18 cellular contexts compared by ENCODE assay signal in genomic region chr2:52539026-52539964, GRCh38.
DNase-seq lines count a peak whose midpoint lies in the region; FAIRE-seq and TF ChIP-seq lines count a peak whose summit lies in the region.
"Had no signal": no experiment of that assay in that cellular context is flagged by ENCODE, and none has a peak within 500 bp of the region (broad histone marks: within the 10 kb centered on the region; RNA-seq: fewer than 3 reads in every experiment).

No MANE protein-coding gene starts in this region.

- no peak for FAIRE-seq in small intestine (lab: Jason Lieb, UNC)
- FAIRE-seq: D721Med had no signal

- no peak overlapping the region for H2AFZ ChIP-seq in osteoblast (ENCODE audit: low read length)

- 76 to 89% (median 77%) methylated on average over 6 of the region's 6 CpGs for whole genome bisulfite sequencing in small intestine, 3 donors

- H3K27me3 ChIP-seq in SJSA1 (replicated peaks), result no peaks in the 10 kb centered on the region
- H3K27me3 ChIP-seq in osteoblast (ENCODE audit: insufficient read depth, low read length), result no peaks in the 10 kb centered on the region
- no peaks in the 10 kb centered on the region for H3K27me3 ChIP-seq in small intestine (ENCODE audit: control insufficient read depth in 2 of 2, insufficient read depth in 2 of 2, low read length in 2 of 2)
- H3K27me3 ChIP-seq: BE2C had no signal

- H3K36me3 ChIP-seq in SJSA1, result no peaks in the 10 kb centered on the region
- H3K36me3 ChIP-seq in osteoblast (ENCODE audit: insufficient read depth, low read length), result no peaks in the 10 kb centered on the region
- H3K36me3 ChIP-seq in small intestine (ENCODE audit: control insufficient read depth in 2 of 2, insufficient read depth in 2 of 2, low read length in 2 of 2), result no peaks in the 10 kb centered on the region
- H3K36me3 ChIP-seq: BE2C had no signal

- H3K27ac ChIP-seq in SJSA1 (peak overlapping the region; percentile 68), osteoblast (ENCODE audit: low read depth, low read length) (peak overlapping the region; percentile 23), small intestine (ENCODE audit: low read depth in 1 of 2, low read length in 1 of 2) (no peak overlapping the region)

- TF ChIP-seq CTCF in osteoblast (IDR thresholded peaks at IDR 0.05; ENCODE audit: extremely low read depth, low read depth, low read length), result no peak

- H3K9me3 ChIP-seq in SJSA1 (replicated peaks), result no peaks in the 10 kb centered on the region
- no peaks in the 10 kb centered on the region for H3K9me3 ChIP-seq in osteoblast (ENCODE audit: low read depth, low read length)
- no peaks in the 10 kb centered on the region for H3K9me3 ChIP-seq in small intestine (ENCODE audit: control insufficient read depth, low read depth)
- H3K9me3 ChIP-seq: BE2C, SK-N-SH had no signal

- no peaks in the 10 kb centered on the region for H4K20me1 ChIP-seq in osteoblast (ENCODE audit: insufficient read depth, low read length)

- H3K4me2 ChIP-seq in osteoblast (ENCODE audit: insufficient read depth, low read length), result no peak overlapping the region
- H3K4me2 ChIP-seq: SK-N-SH had no signal

- DNase-seq in HCEC 1CT (peak; percentile 4), SJSA1 (ENCODE audit: low read depth in 1 of 2, low spot score in 2 of 2) (peak in 1 of 2 experiments; percentile 62), fibroblast of gingiva (ENCODE audit: low read depth) (peak; percentile 4), osteoblast (ENCODE audit: insufficient read length, low spot score, missing footprints) (peak; percentile 4), small intestine (no peak), RKO (ENCODE audit: low spot score) (no peak), GM19240 (ENCODE audit: insufficient read length, low spot score) (no peak)
- DNase-seq in stimulated activated naive CD4-positive, alpha-beta T cell treated with Interleukin-2 at 50 U/mL for 16 hours (lab: John Stamatoyannopoulos, UW), result no peak
- DNase-seq: ACHN; BE2C; CD4-positive, alpha-beta memory T cell; DMS79 treated with DMSO at 0.1 percent for 48 hours; GF-D8; KBM-7; NCI-H1092; NCI-H226; SK-N-SH had no signal

- peaks cover 22% of the 10 kb centered on the region for H3K4me1 ChIP-seq in SJSA1 (replicated peaks)
- no peaks in the 10 kb centered on the region for H3K4me1 ChIP-seq in osteoblast (ENCODE audit: insufficient read depth, low read length)
- H3K4me1 ChIP-seq in small intestine (ENCODE audit: control insufficient read depth in 2 of 2, insufficient read depth in 1 of 2, low read depth in 1 of 2, low read length in 1 of 2), result no peaks in the 10 kb centered on the region
- H3K4me1 ChIP-seq: BE2C had no signal

- no peaks in the 10 kb centered on the region for H3K79me2 ChIP-seq in osteoblast (ENCODE audit: insufficient read depth, low read length)

- H3K4me3 ChIP-seq in SJSA1 (no peak overlapping the region), osteoblast (ENCODE audit: insufficient read depth, low read length) (no peak overlapping the region), small intestine (ENCODE audit: low read depth in 1 of 2, low read length in 2 of 2) (no peak overlapping the region)

Comparison
In these comparisons a context has a peak if more than half of its experiments do, and no peak if none do; other contexts are left out.
1. DNase-seq: peak in HCEC 1CT (single experiment), fibroblast of gingiva (single experiment) and osteoblast (single experiment); none in small intestine (single experiment), RKO (single experiment), stimulated activated naive CD4-positive, alpha-beta T cell treated with Interleukin-2 at 50 U/mL for 16 hours (single experiment) and GM19240 (single experiment).
2. H3K27ac ChIP-seq: peak in SJSA1 (single experiment) and osteoblast (single experiment); none in small intestine (0 of 2).